23 cellular contexts compared by ENCODE assay signal in genomic region chr5:116308391-116308790, GRCh38.
"Had no signal": no experiment of that assay in that cellular context is flagged by ENCODE, and none has a peak within 500 bp of the region (broad histone marks: within the 10 kb centered on the region; RNA-seq: fewer than 3 reads in every experiment).

No MANE protein-coding gene starts in this region.

- H3K27ac ChIP-seq: epithelial cell of prostate, lower lobe of right lung, prostate gland, sigmoid colon, testis, tibial artery had no signal

- H3K9me3 ChIP-seq: prostate gland, testis had no signal

- H3K4me1 ChIP-seq: lower lobe of right lung, prostate gland, sigmoid colon, testis, tibial artery had no signal

- FAIRE-seq: colon, keratinocyte had no signal

- DNase-seq: effector CD8-positive, alpha-beta T cell; endodermal cell; hypothalamus; immature natural killer cell; left ventricle myocardium superior; lower lobe of right lung; mucosa of descending colon; naive thymus-derived CD4-positive, alpha-beta T cell; nucleus accumbens; right cardiac atrium; sigmoid colon; stimulated activated CD4-positive, alpha-beta T cell treated with anti-CD3 and anti-CD28 coated beads, Interleukin-2, amount 100 ng/mL, for 24 hours; stimulated activated CD4-positive, alpha-beta T cell treated with anti-CD3 and anti-CD28 coated beads, Interleukin-4, amount 100 ng/mL, for 24 hours; stimulated activated naive CD8-positive, alpha-beta T cell treated with anti-CD3 and anti-CD28 coated beads, Interleukin-15, Interleukin-2, amounts not matched to agents 100 U/mL and 50 U/mL, for 24 hours; substantia nigra; testis; tibial artery had no signal

- ATAC-seq: esophagus mucosa; left ventricle myocardium superior; lower lobe of right lung; mucosa of descending colon; naive thymus-derived CD4-positive, alpha-beta T cell; right cardiac atrium; stimulated activated effector memory CD8-positive, alpha-beta T cell treated with anti-CD3 and anti-CD28 coated beads, Interleukin-12 subunit alpha, Interleukin-12 subunit beta, amount 100 ng/mL, for 72 hours; stimulated activated naive CD8-positive, alpha-beta T cell treated with anti-CD3 and anti-CD28 coated beads, Interleukin-15, Interleukin-2, amounts not matched to agents 100 U/mL and 50 U/mL, for 24 hours had no signal

- H3K4me3 ChIP-seq: lower lobe of right lung, mucosa of descending colon, prostate gland, sigmoid colon, testis, tibial artery had no signal

- H3K36me3 ChIP-seq: prostate gland had no signal

- H3K27me3 ChIP-seq: sigmoid colon, testis, tibial artery had no signal
